8 cellular contexts compared by ENCODE assay signal in genomic region chr2:64453710-64454315, GRCh38. TPM values are rescaled to one million over a fixed set of nuclear protein-coding genes. Genes with fewer than 3 reads are reported as not detected.
A peak's percentile ranks its signal among the peaks of the same experiment; 100 is the strongest.
DNase-seq lines count a peak whose midpoint lies in the region; TF ChIP-seq lines count a peak whose summit lies in the region.

Gene LGALSL (plus strand): TSS chr2:64454162. CDS start chr2:64454546, 384 bp downstream.

- H3K27ac ChIP-seq in H9 (ENCODE audit: insufficient read length, low read depth, low read length) (no peak within 1 kb of the TSS), MM.1S (ENCODE audit: low read length) (peak within 1 kb of the TSS; percentile 42; the same call in 1 of the 2 replicates)

- H2BK20ac ChIP-seq in H9 (ENCODE audit: low read depth, low read length, poor library complexity, severe bottlenecking) = no peak within 1 kb of the TSS

- no peak within 1 kb of the TSS for H3K23ac ChIP-seq in H9 (ENCODE audit: insufficient read length, low read depth, low read length)

- H3K79me1 ChIP-seq in H9 (ENCODE audit: insufficient read depth, low read depth, low read length, poor library complexity, severe bottlenecking) = no peaks in the 10 kb centered on the region

- H2BK5ac ChIP-seq in H9 (ENCODE audit: insufficient read length, low read length) = no peak within 1 kb of the TSS

- H3K79me2 ChIP-seq in H9 (ENCODE audit: insufficient read depth, low read length) (no peaks in the 10 kb centered on the region), MM.1S (ENCODE audit: low read length) (no peaks in the 10 kb centered on the region)

- H2BK120ac ChIP-seq in H9 (ENCODE audit: low read depth, low read length, poor library complexity, severe bottlenecking) = no peak within 1 kb of the TSS

- no peak within 1 kb of the TSS for H3T11ph ChIP-seq in H9 (ENCODE audit: low read length)

- peaks cover 11% of the 10 kb centered on the region for H3K23me2 ChIP-seq in H9 (ENCODE audit: insufficient read length, low read depth, low read length, poor library complexity, severe bottlenecking)

- no peak within 1 kb of the TSS for H4K5ac ChIP-seq in H9 (ENCODE audit: insufficient read length, low read depth, low read length)

- no peak within 1 kb of the TSS for H3K56ac ChIP-seq in H9 (ENCODE audit: insufficient read length, low read depth, low read length)

- H3K4me3 Mint-ChIP-seq in H9 (peak within 1 kb of the TSS; percentile 86 to 94), nephron progenitor cell (peak within 1 kb of the TSS; percentile 96)

- H2BK12ac ChIP-seq in H9 (ENCODE audit: insufficient read length, low read depth, low read length) = no peak within 1 kb of the TSS

- no peak for TF ChIP-seq CTCF in H9 (conservative IDR thresholded peaks at IDR 0.05)
- no peak for TF ChIP-seq CTCF in MM.1S (IDR thresholded peaks at IDR 0.05; ENCODE audit: low read length)
- no peak for TF ChIP-seq CTCF in foreskin fibroblast (IDR thresholded peaks at IDR 0.05; ENCODE audit: low read depth, low read length)
- no peak for TF ChIP-seq CTCF in nephron progenitor cell (IDR thresholded peaks at IDR 0.05)

- no peaks in the 10 kb centered on the region; the same call in 1 of the 2 replicates for H3K27me3 Mint-ChIP-seq in H9 (ENCODE audit: low read depth)
- H3K27me3 Mint-ChIP-seq in nephron progenitor cell (ENCODE audit: low read depth, poor library complexity) = peaks cover 4% of the 10 kb centered on the region

- no peaks in the 10 kb centered on the region for H3K27me3 ChIP-seq in H9 (ENCODE audit: insufficient read depth, low read length)
- no peaks in the 10 kb centered on the region for H3K27me3 ChIP-seq in MM.1S (replicated peaks; ENCODE audit: insufficient read depth, low read length)

- H3K9me3 ChIP-seq in H9 (ENCODE audit: control insufficient read depth, low read depth, low read length) (no peaks in the 10 kb centered on the region), MM.1S (replicated peaks; ENCODE audit: insufficient read depth, low read length) (no peaks in the 10 kb centered on the region)

- H3K9me2 ChIP-seq in MM.1S (replicated peaks; ENCODE audit: insufficient read depth, low read length) = no peaks in the 10 kb centered on the region

- H3K9me3 Mint-ChIP-seq in H9 (no peaks in the 10 kb centered on the region), nephron progenitor cell (no peaks in the 10 kb centered on the region)

- peak within 1 kb of the TSS; percentile 86 for H3K18ac ChIP-seq in H9 (ENCODE audit: insufficient read length, low read depth, low read length)

- H3F3A ChIP-seq in MM.1S (ENCODE audit: insufficient read depth, low read length) = peaks cover 12% of the 10 kb centered on the region; the same call in 1 of the 2 replicates

- peaks cover 5 to 25% (median 20%) of the 10 kb centered on the region in 3 experiments; a peak in 6 of 7 replicates for H3K36me3 Mint-ChIP-seq in H9 (ENCODE audit: insufficient read depth in 1 of 3, low read depth in 3 of 3)
- peaks cover 34% of the 10 kb centered on the region for H3K36me3 Mint-ChIP-seq in nephron progenitor cell (ENCODE audit: low read depth)

- peak within 1 kb of the TSS; percentile 74 for H3K4me3 ChIP-seq in MM.1S (ENCODE audit: low read length)
- H3K4me3 ChIP-seq in foreskin fibroblast (ENCODE audit: low read depth in 1 of 2, low read length in 2 of 2) = peak within 1 kb of the TSS; percentile 60 to 62

- no peaks in the 10 kb centered on the region for H4K20me1 ChIP-seq in H9 (ENCODE audit: control insufficient read depth, insufficient read depth, insufficient read length)
- H4K20me1 ChIP-seq in MM.1S (ENCODE audit: insufficient read depth, low read length) = no peaks in the 10 kb centered on the region

- H4K8ac ChIP-seq in H9 (replicated peaks; ENCODE audit: insufficient read length, low read depth, low read length) = no peak within 1 kb of the TSS

- no peak within 1 kb of the TSS for H4K91ac ChIP-seq in H9 (ENCODE audit: insufficient read length, low read depth, low read length)

- no peak within 1 kb of the TSS for H2AK5ac ChIP-seq in H9 (ENCODE audit: insufficient read length, low read length)

- no peaks in the 10 kb centered on the region for H3K36me3 ChIP-seq in MM.1S (replicated peaks; ENCODE audit: insufficient read depth, low read length)

- H3K4ac ChIP-seq in H9 (ENCODE audit: low read depth, low read length) = no peak within 1 kb of the TSS

- H2BK15ac ChIP-seq in H9 (ENCODE audit: low read depth, low read length) = no peak within 1 kb of the TSS

- H3K27ac Mint-ChIP-seq in H9 = peak within 1 kb of the TSS; percentile 95 to 98 (median 96); a peak in 6 of 7 replicates
- peak within 1 kb of the TSS; percentile 97 for H3K27ac Mint-ChIP-seq in nephron progenitor cell

- H3K4me1 Mint-ChIP-seq in H9 = peaks cover 42% of the 10 kb centered on the region in 2 experiments
- peaks cover 53% of the 10 kb centered on the region for H3K4me1 Mint-ChIP-seq in nephron progenitor cell

- H2AFZ ChIP-seq in H9 (ENCODE audit: low read length) (no peak within 1 kb of the TSS), MM.1S (ENCODE audit: low read length) (peak within 1 kb of the TSS; percentile 71)

- H3K4me1 ChIP-seq in H9 (ENCODE audit: insufficient read depth, low read length) = peaks cover 9% of the 10 kb centered on the region; the same call in 1 of the 2 replicates
- peaks cover 11% of the 10 kb centered on the region for H3K4me1 ChIP-seq in MM.1S (ENCODE audit: low read length)

- DNase-seq in activated gamma-delta T cell treated with Interleukin-2 at 50 U/mL for 16 hours (peak; percentile 5), activated gamma-delta T cell (lab: John Stamatoyannopoulos, UW) (no peak), H9 (peak; percentile 92), MM.1S (peak; percentile 69), activated T-helper 1 cell treated with Interleukin-2 at 50 U/mL for 16 hours (ENCODE audit: low read depth) (peak; percentile 3), foreskin fibroblast (peak; percentile 18 to 61), nephron progenitor cell (no peak), NCI-H1092 (lab: John Stamatoyannopoulos, UW) (no peak)

- peak within 1 kb of the TSS; percentile 89 for H3K14ac ChIP-seq in H9 (ENCODE audit: insufficient read depth, low read length)

- H3K9ac ChIP-seq in H9 (ENCODE audit: extremely low read depth, insufficient read length, low read length) (peak within 1 kb of the TSS; percentile 60), MM.1S (ENCODE audit: low read length) (peak within 1 kb of the TSS; percentile 68; the same call in 1 of the 2 replicates)

- WGBS in H9 (ENCODE audit: extremely low coverage, insufficient read length, low lambda C conversion rate) = no CpG with 5 or more reads among the region's 50 CpGs

- H3K4me2 ChIP-seq in H9 (ENCODE audit: insufficient read depth, insufficient read length, low read length) (peak within 1 kb of the TSS; percentile 83), MM.1S (ENCODE audit: low read depth, low read length) (peak within 1 kb of the TSS; percentile 84)

RNA-seq across cellular contexts. Expression of gene LGALSL, which starts in this region (rescaled TPM):
- total RNA-seq in H9 (2021) = 20.4 and 23.8 TPM in 2 replicates

Comparison
In these comparisons a context has a peak if more than half of its experiments do, and no peak if none do; other contexts are left out.
1. DNase-seq: peak in activated gamma-delta T cell treated with Interleukin-2 at 50 U/mL for 16 hours (single experiment), H9 (single experiment), MM.1S (single experiment), activated T-helper 1 cell treated with Interleukin-2 at 50 U/mL for 16 hours (single experiment) and foreskin fibroblast (2 of 2); none in activated gamma-delta T cell (single experiment), nephron progenitor cell (single experiment) and NCI-H1092 (single experiment).